8 cellular contexts compared by ENCODE assay signal in genomic region chr5:175478384-175479124, GRCh38. TPM values are rescaled to one million over a fixed set of nuclear protein-coding genes. Genes with fewer than 3 reads are reported as not detected.
A peak's percentile ranks its signal among the peaks of the same experiment; 100 is the strongest.
DNase-seq lines count a peak whose midpoint lies in the region; ATAC-seq and TF ChIP-seq lines count a peak whose summit lies in the region.

TSS of gene SFXN1 (plus strand) at chr5:175478560. CDS start at chr5:175492104, 13,544 bp downstream.

- CTCF ChIA-PET in A673 (lab: Charles Lee), result interaction anchor here (0.9 kb wide), 1 partner anchor 14 kb away, joined by 5 read pairs; no protein-coding TSS in a partner anchor

- H3K36me3 ChIP-seq in A673 (ENCODE audit: insufficient read depth, low read length, poor library complexity, severe bottlenecking), result peaks cover 11% of the 10 kb centered on the region

- peak; percentile 89 for ATAC-seq in GM18511 (IDR thresholded peaks at IDR 0.05; ENCODE audit: unreplicated experiment)
- peak; percentile 91 for ATAC-seq in HG02981 (IDR thresholded peaks at IDR 0.05; ENCODE audit: unreplicated experiment)

- H3K4me3 ChIP-seq in A673 (ENCODE audit: low read depth, low read length, poor library complexity, severe bottlenecking), result peak within 1 kb of the TSS; percentile 92
- H3K4me3 ChIP-seq in choroid plexus epithelial cell (ENCODE audit: low read depth, low read length), result peak within 1 kb of the TSS; percentile 89

- H3K27ac ChIP-seq in A673 (ENCODE audit: low read depth, low read length, poor library complexity, severe bottlenecking) (peak within 1 kb of the TSS; percentile 79), layer of hippocampus (ENCODE audit: low read depth, low read length) (peak within 1 kb of the TSS; percentile 63)

- POLR2A ChIA-PET in A673 (lab: Charles Lee; ENCODE audit: low non-redundant PET), result interaction anchor here (0.6 to 1.0 kb wide), 2 partner anchors 14 to 134 kb away, joined by 3 read pairs; no protein-coding TSS in a partner anchor

- peaks cover 11% of the 10 kb centered on the region for H3K4me1 ChIP-seq in A673 (ENCODE audit: insufficient read depth, low read length, poor library complexity, severe bottlenecking)

- intact Hi-C loops in A673 (cut with micrococcal nuclease; ENCODE audit: unreplicated experiment), result no loop called here

- no peaks in the 10 kb centered on the region for H3K9me3 ChIP-seq in A673 (ENCODE audit: low read depth, low read length, poor library complexity, severe bottlenecking)

- TF ChIP-seq CTCF in A673 (conservative IDR thresholded peaks at IDR 0.05; ENCODE audit: low read depth, low read length), result no peak
- TF ChIP-seq CTCF in choroid plexus epithelial cell (conservative IDR thresholded peaks at IDR 0.05; ENCODE audit: low read depth, low read length), result no peak

- peak; percentile 80 for DNase-seq in A673 (ENCODE audit: low spot score)
- peak; percentile 91 for DNase-seq in NCI-H2196 (lab: John Stamatoyannopoulos, UW; ENCODE audit: unreplicated experiment)
- peak; percentile 71 for DNase-seq in activated CD4-positive, alpha-beta T cell treated with anti-CD3 and anti-CD28 coated beads for 1 hour
- DNase-seq in choroid plexus epithelial cell (ENCODE audit: low read depth), result peak; percentile 73
- peak; percentile 72 to 80 for DNase-seq in stimulated activated CD4-positive, alpha-beta T cell treated with anti-CD3 and anti-CD28 coated beads, Interleukin-1b, Interleukin-23, amount 100 ng/mL, for 4 hours (ENCODE audit: low read depth in 2 of 2)

- H3K27me3 ChIP-seq in A673 (replicated peaks; ENCODE audit: insufficient read depth, low read depth, low read length, poor library complexity) (peaks cover 20% of the 10 kb centered on the region), layer of hippocampus (ENCODE audit: control insufficient read depth, insufficient read depth, low read length) (no peaks in the 10 kb centered on the region)

- BruUV-seq in A673 (replicated peaks; lab: Mats Ljungman, UMichigan), result no TSS peak

RNA-seq across cellular contexts. Expression of gene SFXN1, which starts in this region (rescaled TPM):
- total RNA-seq in A673 (2021), result 98.0 and 108 TPM in 2 replicates

Comparison
In these comparisons a context has a peak if more than half of its experiments do, and no peak if none do; other contexts are left out.
1. Peak in every context shown above with its lines: DNase-seq, ATAC-seq, H3K4me3 ChIP-seq and H3K27ac ChIP-seq.